20 cellular contexts compared by ENCODE assay signal in genomic region chr5:79023323-79023722, GRCh38.
"Had no signal": no experiment of that assay in that cellular context is flagged by ENCODE, and none has a peak within 500 bp of the region (broad histone marks: within the 10 kb centered on the region; RNA-seq: fewer than 3 reads in every experiment).

No MANE protein-coding gene starts in this region.

- H3K27ac ChIP-seq: coronary artery, epithelial cell of prostate, lower lobe of right lung, parathyroid adenoma, thyroid gland had no signal

- ATAC-seq: activated CD4-positive, CD25-positive, alpha-beta regulatory T cell treated with anti-CD3 and anti-CD28 coated beads, Interleukin-2, amount 50 U/mL, for 24 hours; left lobe of liver; lower lobe of right lung; mucosa of descending colon; right cardiac atrium; stimulated activated naive CD8-positive, alpha-beta T cell treated with anti-CD3 and anti-CD28 coated beads, Interleukin-15, Interleukin-2, amounts not matched to agents 100 U/mL and 50 U/mL, for 24 hours had no signal

- DNase-seq: activated CD4-positive, alpha-beta memory T cell treated with anti-CD3 and anti-CD28 coated beads, Interleukin-2, amount 10 ng/mL, durations not matched to agents 7 days and 5 days; activated CD4-positive, alpha-beta T cell treated with anti-CD3 and anti-CD28 coated beads, Interleukin-2, amount 10 ng/mL, durations not matched to agents 24 days and 14 days; activated effector memory CD4-positive, alpha-beta T cell treated with anti-CD3 and anti-CD28 coated beads, Interleukin-2, amount 50 U/mL, for 16 hours; activated naive CD4-positive, alpha-beta T cell treated with anti-CD3 and anti-CD28 coated beads, Interleukin-2, amount 10 ng/mL, durations not matched to agents 7 days and 5 days; activated T-cell treated with anti-CD3 and anti-CD28 coated beads for 4 hours; cerebellar nuclear complex; lower lobe of right lung; mesendoderm; mucosa of descending colon; nucleus accumbens; right cardiac atrium; stimulated activated CD4-positive, alpha-beta T cell treated with anti-CD3 and anti-CD28 coated beads, Interleukin-12 subunit alpha, Interleukin-12 subunit beta, amount 100 ng/mL, for 4 hours; stimulated activated CD4-positive, alpha-beta T cell treated with anti-CD3 and anti-CD28 coated beads, Interleukin-4, amount 100 ng/mL, for 4 hours; stimulated activated naive CD8-positive, alpha-beta T cell treated with anti-CD3 and anti-CD28 coated beads, Interleukin-15, Interleukin-2, amounts not matched to agents 100 U/mL and 50 U/mL, for 24 hours; thyroid gland had no signal
